In genomic region chr11:28107331-28107725, GRCh38 we compare ENCODE assay signal across 8 cellular contexts. TPM values are rescaled to one million over a fixed set of nuclear protein-coding genes. Genes with fewer than 3 reads are reported as not detected.
DNase-seq lines count a peak whose midpoint lies in the region; ATAC-seq and TF ChIP-seq lines count a peak whose summit lies in the region.

No MANE protein-coding gene starts in this region.

- H3K4me1 Mint-ChIP-seq in dendritic cell treated with granulocyte-macrophage colony-stimulating factor and Interleukin-4, amounts not matched to agents 40 ng/mL and 50 ng/mL, for 4 days (ENCODE audit: low read depth): peaks cover 35% of the 10 kb centered on the region
- H3K4me1 Mint-ChIP-seq in naive B cell: peaks cover 25 to 48% (median 39%) of the 10 kb centered on the region in 3 donors

- intact Hi-C loops in dendritic cell treated with granulocyte-macrophage colony-stimulating factor and Interleukin-4, amounts not matched to agents 40 ng/mL and 50 ng/mL, for 4 days (cut with micrococcal nuclease): loop anchor here (10.0 kb wide), 1 partner anchor 743 kb away; the partner anchor contains the start of gene CCDC34

- POLR2A ChIA-PET in HEK293T (lab: Yijun Ruan, JAX): interaction anchor here (1.1 to 1.2 kb wide), 2 partner anchors 9 to 389 kb away, joined by 4 to 6 read pairs; no protein-coding TSS in a partner anchor

- peak overlapping the region; percentile 93 for H3K4me3 Mint-ChIP-seq in dendritic cell treated with granulocyte-macrophage colony-stimulating factor and Interleukin-4, amounts not matched to agents 40 ng/mL and 50 ng/mL, for 4 days
- peak overlapping the region; percentile 90 to 99 (median 96) for H3K4me3 Mint-ChIP-seq in naive B cell

- H3K36me3 ChIP-seq in Peyer's patch: no peaks in the 10 kb centered on the region

- CTCF ChIA-PET in HEK293T (lab: Yijun Ruan, JAX): interaction anchor here (0.6 kb wide), 1 partner anchor 382 kb away, joined by 3 read pairs; no protein-coding TSS in a partner anchor

- H3K36me3 Mint-ChIP-seq in dendritic cell treated with granulocyte-macrophage colony-stimulating factor and Interleukin-4, amounts not matched to agents 40 ng/mL and 50 ng/mL, for 4 days (ENCODE audit: low read depth): peaks cover 18% of the 10 kb centered on the region
- no peaks in the 10 kb centered on the region for H3K36me3 Mint-ChIP-seq in naive B cell

- ATAC-seq in naive B cell (ENCODE audit: low read depth in 2 of 2) (no peak), HG02588 (IDR thresholded peaks at IDR 0.05; ENCODE audit: unreplicated experiment) (no peak)

- H3K4me3 ChIP-seq in Peyer's patch: peak overlapping the region; percentile 38 to 69 (median 58)

- H3K9me3 Mint-ChIP-seq in dendritic cell treated with granulocyte-macrophage colony-stimulating factor and Interleukin-4, amounts not matched to agents 40 ng/mL and 50 ng/mL, for 4 days: no peaks in the 10 kb centered on the region
- no peaks in the 10 kb centered on the region for H3K9me3 Mint-ChIP-seq in naive B cell

- H3K9me3 ChIP-seq in Peyer's patch: no peaks in the 10 kb centered on the region

- peak overlapping the region; percentile 61 to 82 (median 72) for H3K27ac ChIP-seq in Peyer's patch

- no peak for TF ChIP-seq CTCF in Peyer's patch (IDR thresholded peaks at IDR 0.05)

- H3K27me3 ChIP-seq in Peyer's patch: no peaks in the 10 kb centered on the region

- no peaks in the 10 kb centered on the region for H3K27me3 Mint-ChIP-seq in dendritic cell treated with granulocyte-macrophage colony-stimulating factor and Interleukin-4, amounts not matched to agents 40 ng/mL and 50 ng/mL, for 4 days
- no peaks in the 10 kb centered on the region for H3K27me3 Mint-ChIP-seq in naive B cell

- DNase-seq in DMS 273 (lab: John Stamatoyannopoulos, UW; ENCODE audit: unreplicated experiment): peak; percentile 61
- DNase-seq in DMS 273 treated with DMSO at 0.1 percent for 48 hours (lab: John Stamatoyannopoulos, UW): no peak
- peak; percentile 6 for DNase-seq in HEK293T (ENCODE audit: extremely low spot score)
- peak in 1 of 3 donors; percentile 43 for DNase-seq in Peyer's patch
- no peak for DNase-seq in naive B cell
- no peak for DNase-seq in NCI-H187 treated with DMSO at 0.1 percent for 48 hours (lab: John Stamatoyannopoulos, UW)

- TF ChIP-seq POLR2A in Peyer's patch (IDR thresholded peaks at IDR 0.05): no peak

- H3K27ac Mint-ChIP-seq in dendritic cell treated with granulocyte-macrophage colony-stimulating factor and Interleukin-4, amounts not matched to agents 40 ng/mL and 50 ng/mL, for 4 days: peak overlapping the region; percentile 94
- H3K27ac Mint-ChIP-seq in naive B cell: peak overlapping the region; percentile 96 to 100 (median 100)

- peaks cover 0 to 31% (median 3%) of the 10 kb centered on the region in 4 donors for H3K4me1 ChIP-seq in Peyer's patch

TF ChIP-seq in HEK293T, 16 proteins besides CTCF, POLR2A, EP300 and RAD21:
- no peak for TF ChIP-seq NFRKB (IDR thresholded peaks at IDR 0.05)
- no peak for TF ChIP-seq FOXM1 (IDR thresholded peaks at IDR 0.05; ENCODE audit: borderline replicate concordance)
- TF ChIP-seq BHLHE40 (IDR thresholded peaks at IDR 0.05; ENCODE audit: borderline replicate concordance): no peak
- no peak for TF ChIP-seq FOXK2 (IDR thresholded peaks at IDR 0.05)
- TF ChIP-seq ARNT (IDR thresholded peaks at IDR 0.05): no peak
- TF ChIP-seq ELF4 (IDR thresholded peaks at IDR 0.05): no peak
- no peak for TF ChIP-seq L3MBTL2 (conservative IDR thresholded peaks at IDR 0.05)
- no peak for TF ChIP-seq SUZ12 (IDR thresholded peaks at IDR 0.05)
- no peak for TF ChIP-seq LEF1 (IDR thresholded peaks at IDR 0.05; ENCODE audit: borderline replicate concordance)
- TF ChIP-seq ZNF384 (IDR thresholded peaks at IDR 0.05): no peak
- TF ChIP-seq CTBP1 (IDR thresholded peaks at IDR 0.05; ENCODE audit: borderline replicate concordance): no peak

RNA-seq across cellular contexts. Expression of gene KIF18A, which starts 0.6 kb away (rescaled TPM):
- 1 to 10 TPM in 3 of 4 donors, under 1 TPM in 1; 0.94 to 9.1 (median 3.1) TPM for total RNA-seq in Peyer's patch
- 1 to 10 TPM in 4 of 6 donors, under 1 TPM in 1, not detected in 1; 0.84 to 3.8 (median 1.6) TPM for polyA plus RNA-seq in naive B cell (ENCODE audit: low read depth in 6 of 6)

RNA-seq across cellular contexts. Expression of gene METTL15, which starts 0.9 kb away (rescaled TPM):
- total RNA-seq in Peyer's patch: 10 to 100 TPM in 3 of 4 donors, 1 to 10 TPM in 1; 7.2 to 13.3 (median 11.2) TPM
- 1 to 10 TPM; 5.0 to 7.8 (median 6.4) TPM for polyA plus RNA-seq in naive B cell (ENCODE audit: low read depth in 6 of 6)

Comparison
In these comparisons a context has a peak if more than half of its experiments do, and no peak if none do; other contexts are left out.
1. DNase-seq: peak in DMS 273 (single experiment) and HEK293T (single experiment); none in DMS 273 treated with DMSO at 0.1 percent for 48 hours (single experiment), naive B cell (single experiment) and NCI-H187 treated with DMSO at 0.1 percent for 48 hours (single experiment).